ENCODE assay signal across 1 cellular context in the genomic region with DNA sequence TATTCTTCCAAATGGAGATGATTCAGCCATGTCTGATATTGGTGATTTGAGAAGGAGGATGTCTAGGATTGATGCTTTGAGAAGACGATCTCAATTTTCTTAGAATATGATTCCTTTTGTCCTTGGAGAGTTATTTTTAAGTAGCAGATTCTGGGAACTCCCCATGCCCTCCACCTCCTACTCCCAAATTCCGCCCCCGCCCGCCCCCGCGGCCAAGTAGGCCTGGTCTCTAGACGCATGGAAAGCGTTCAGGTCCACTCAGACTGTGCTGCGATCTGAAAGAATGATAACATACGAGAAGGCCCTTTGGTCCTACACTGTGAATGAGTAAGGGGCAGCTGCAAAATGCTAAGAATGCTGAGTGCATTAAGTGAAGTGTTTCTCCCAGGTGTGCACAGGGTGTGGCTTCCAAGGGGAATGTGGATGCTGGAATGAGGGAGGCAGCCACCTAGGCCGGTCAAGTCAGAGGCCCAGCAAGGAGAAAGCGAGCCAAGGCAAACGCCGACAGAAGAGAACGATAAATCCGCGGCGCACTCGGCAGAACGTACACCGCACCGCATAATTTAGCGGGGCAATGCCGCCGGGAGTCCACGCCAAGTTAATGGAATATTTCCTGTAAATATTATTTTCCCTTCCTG.
TF ChIP-seq lines count a peak whose summit lies in the region.

No MANE protein-coding gene starts in this region.

TF ChIP-seq in H1, 55 proteins besides CTCF, POLR2A, EP300 and RAD21 (continued from another document):
- no peak for TF ChIP-seq SUZ12 (IDR thresholded peaks at IDR 0.05; ENCODE audit: low read length)
- TF ChIP-seq EGR1 (IDR thresholded peaks at IDR 0.05; ENCODE audit: borderline replicate concordance, low read depth, low read length) = no peak
- TF ChIP-seq, protein P1, sequence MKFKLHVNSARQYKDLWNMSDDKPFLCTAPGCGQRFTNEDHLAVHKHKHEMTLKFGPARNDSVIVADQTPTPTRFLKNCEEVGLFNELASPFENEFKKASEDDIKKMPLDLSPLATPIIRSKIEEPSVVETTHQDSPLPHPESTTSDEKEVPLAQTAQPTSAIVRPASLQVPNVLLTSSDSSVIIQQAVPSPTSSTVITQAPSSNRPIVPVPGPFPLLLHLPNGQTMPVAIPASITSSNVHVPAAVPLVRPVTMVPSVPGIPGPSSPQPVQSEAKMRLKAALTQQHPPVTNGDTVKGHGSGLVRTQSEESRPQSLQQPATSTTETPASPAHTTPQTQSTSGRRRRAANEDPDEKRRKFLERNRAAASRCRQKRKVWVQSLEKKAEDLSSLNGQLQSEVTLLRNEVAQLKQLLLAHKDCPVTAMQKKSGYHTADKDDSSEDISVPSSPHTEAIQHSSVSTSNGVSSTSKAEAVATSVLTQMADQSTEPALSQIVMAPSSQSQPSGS (IDR thresholded peaks at IDR 0.05; ENCODE audit: low read length) = no peak
- TF ChIP-seq POU5F1 (IDR thresholded peaks at IDR 0.05; ENCODE audit: low read depth, low read length) = no peak
- TF ChIP-seq TEAD4 (IDR thresholded peaks at IDR 0.05; ENCODE audit: low read depth, low read length) = 0 out of 2 replicates have a peak, but pooled peaks have one; percentile 34
